Comparison of ENCODE assay signal across 7 cellular contexts in genomic region chr5:179762781-179763176, GRCh38. TPM values are rescaled to one million over a fixed set of nuclear protein-coding genes. Genes with fewer than 3 reads are reported as not detected.
DNase-seq lines count a peak whose midpoint lies in the region; ATAC-seq and TF ChIP-seq lines count a peak whose summit lies in the region.

No MANE protein-coding gene starts in this region.

- H3K27ac ChIP-seq in HCT116 (ENCODE audit: low read depth, low read length) (peak overlapping the region; percentile 50; the same call in 1 of the 2 replicates), SK-N-SH (ENCODE audit: low read depth in 2 of 2, low read length in 1 of 2) (peak overlapping the region; percentile 41 to 88; a peak in 3 of 4 replicates), smooth muscle cell (ENCODE audit: low read depth) (peak overlapping the region; percentile 94), Peyer's patch (peak overlapping the region in 2 of 4 donors; percentile 36 to 68)

- BruUV-seq in HCT116 (replicated peaks; lab: Mats Ljungman, UMichigan): no TSS peak

- peak; percentile 44 for ATAC-seq in HCT116

- intact Hi-C loops in HCT116 (cut with micrococcal nuclease): loop anchor here (2.0 to 10.0 kb wide), 3 partner anchors 32 to 222 kb away; no protein-coding TSS in a partner anchor

- RAD21 ChIA-PET in HCT116 (lab: Charles Lee; ENCODE audit: low non-redundant PET in 1 of 2, low total read pairs in 2 of 2, uncharacterized antibody in 2 of 2, unreplicated experiment in 2 of 2): no interaction called here

- H3K9ac ChIP-seq in HCT116 (ENCODE audit: low read length) (no peak overlapping the region), SK-N-SH (no peak overlapping the region), smooth muscle cell (ENCODE audit: low read depth) (no peak overlapping the region)

- no peak for TF ChIP-seq EP300 in SK-N-SH (IDR thresholded peaks at IDR 0.05; ENCODE audit: borderline replicate concordance in 1 of 2, low read depth in 1 of 2, low read length in 1 of 2)

- WGBS in SK-N-SH (ENCODE audit: low lambda C conversion rate): 20% methylated on average over 3 of the region's 3 CpGs
- WGBS in smooth muscle cell (ENCODE audit: low lambda C conversion rate): 23% methylated on average over 3 of the region's 3 CpGs

- no peak for TF ChIP-seq POLR2A in HCT116 (IDR thresholded peaks at IDR 0.05; ENCODE audit: borderline replicate concordance, extremely low read depth, insufficient read depth, insufficient read length)
- TF ChIP-seq POLR2A in Peyer's patch (IDR thresholded peaks at IDR 0.05): no peak

- H3K4me3 ChIP-seq in HCT116 (replicated peaks in 1 of 2; ENCODE audit: low read depth in 1 of 2, low read length in 2 of 2): no peak overlapping the region
- peak overlapping the region in 1 of 2 experiments; percentile 34; a peak in 1 of 4 replicates for H3K4me3 ChIP-seq in SK-N-SH (ENCODE audit: low read depth in 2 of 2, low read length in 1 of 2)
- no peak overlapping the region for H3K4me3 ChIP-seq in foreskin fibroblast (ENCODE audit: low read depth in 1 of 2, low read length in 2 of 2)
- no peak overlapping the region for H3K4me3 ChIP-seq in smooth muscle cell
- H3K4me3 ChIP-seq in Peyer's patch: no peak overlapping the region

- H3K27me3 ChIP-seq in HCT116 (ENCODE audit: insufficient read depth, low read length) (no peaks in the 10 kb centered on the region), SK-N-SH (ENCODE audit: insufficient read depth) (no peaks in the 10 kb centered on the region), smooth muscle cell (ENCODE audit: low read depth) (no peaks in the 10 kb centered on the region), Peyer's patch (no peaks in the 10 kb centered on the region)

- POLR2A ChIA-PET in HCT116 (lab: Charles Lee) (interaction anchor here (1.2 kb wide), 1 partner anchor 139 kb away, joined by 4 read pairs; the partner anchor contains the start of gene HNRNPH1), SK-N-SH (lab: Yijun Ruan, JAX) (interaction anchor here (1.0 kb wide), 1 partner anchor 31 kb away, joined by 3 read pairs; the partner anchor contains the start of gene LTC4S)

- H3K4me1 ChIP-seq in HCT116 (ENCODE audit: control insufficient read depth in 1 of 2, insufficient read depth in 2 of 2, low read length in 2 of 2): peaks cover 11 to 47% of the 10 kb centered on the region in 2 experiments
- peaks cover 38 to 54% of the 10 kb centered on the region in 2 experiments for H3K4me1 ChIP-seq in SK-N-SH (ENCODE audit: control insufficient read depth in 1 of 2, insufficient read depth in 2 of 2, low read depth in 1 of 2, low read length in 1 of 2)
- peaks cover 25% of the 10 kb centered on the region for H3K4me1 ChIP-seq in smooth muscle cell (ENCODE audit: low read depth)
- H3K4me1 ChIP-seq in Peyer's patch: peaks cover 0 to 77% (median 10%) of the 10 kb centered on the region in 4 donors

- H3K4me2 ChIP-seq in HCT116 (ENCODE audit: low read length) (peak overlapping the region; percentile 48), SK-N-SH (peak overlapping the region; percentile 70), smooth muscle cell (peak overlapping the region; percentile 29)

- H3F3A ChIP-seq in SK-N-SH (replicated peaks; ENCODE audit: insufficient read depth) (peaks cover 44% of the 10 kb centered on the region), smooth muscle cell (ENCODE audit: low read depth) (peaks cover 26% of the 10 kb centered on the region)

- TF ChIP-seq CTCF in HCT116 (IDR thresholded peaks at IDR 0.05 in 2 of 3, conservative IDR thresholded peaks at IDR 0.05 in 1 of 3; ENCODE audit: borderline replicate concordance in 1 of 3, insufficient read depth in 1 of 3, low read depth in 2 of 3, low read length in 2 of 3): no peak
- TF ChIP-seq CTCF in SK-N-SH (IDR thresholded peaks at IDR 0.05): no peak
- no peak for TF ChIP-seq CTCF in foreskin fibroblast (IDR thresholded peaks at IDR 0.05; ENCODE audit: low read depth, low read length)
- no peak for TF ChIP-seq CTCF in smooth muscle cell (IDR thresholded peaks at IDR 0.05; ENCODE audit: borderline replicate concordance, insufficient read depth, poor library complexity, severe bottlenecking)
- no peak for TF ChIP-seq CTCF in Peyer's patch (IDR thresholded peaks at IDR 0.05)

- H3K9me3 ChIP-seq in HCT116 (ENCODE audit: control insufficient read depth in 1 of 2, insufficient read depth in 1 of 2, low read depth in 1 of 2, low read length in 2 of 2) (no peaks in the 10 kb centered on the region), SK-N-SH (no peaks in the 10 kb centered on the region), smooth muscle cell (replicated peaks; ENCODE audit: low read depth) (no peaks in the 10 kb centered on the region), Peyer's patch (no peaks in the 10 kb centered on the region)

- peaks cover 81% of the 10 kb centered on the region for H3K79me2 ChIP-seq in HCT116 (ENCODE audit: insufficient read depth, low read length)
- H3K79me2 ChIP-seq in SK-N-SH (ENCODE audit: insufficient read depth): peaks cover 74% of the 10 kb centered on the region
- H3K79me2 ChIP-seq in smooth muscle cell (ENCODE audit: low read depth): peaks cover 56% of the 10 kb centered on the region

- no peak for TF ChIP-seq RAD21 in HCT116 (IDR thresholded peaks at IDR 0.05; ENCODE audit: low read depth)
- no peak for TF ChIP-seq RAD21 in SK-N-SH (IDR thresholded peaks at IDR 0.05; ENCODE audit: low read length)

- H3K9me2 ChIP-seq in HCT116 (ENCODE audit: insufficient read depth): no peaks in the 10 kb centered on the region
- no peaks in the 10 kb centered on the region for H3K9me2 ChIP-seq in SK-N-SH

- CTCF ChIA-PET in HCT116 (lab: Charles Lee): interaction anchor here (0.8 to 1.7 kb wide), 8 partner anchors 8 to 329 kb away, joined by 3 to 6 read pairs (median 4); partner anchors contain the start of gene MAML1
- CTCF ChIA-PET in SK-N-SH (lab: Yijun Ruan, JAX): interaction anchor here (0.6 to 3.1 kb wide), 29 partner anchors 9 to 149 kb away, joined by 3 to 67 read pairs (median 4); partner anchors contain the start of gene LTC4S

- peaks cover 11 to 17% of the 10 kb centered on the region in 2 experiments; a peak in 3 of 4 replicates for H3K36me3 ChIP-seq in HCT116 (ENCODE audit: control insufficient read depth in 1 of 2, insufficient read depth in 2 of 2, low read length in 2 of 2)
- H3K36me3 ChIP-seq in SK-N-SH (replicated peaks in 1 of 2; ENCODE audit: control insufficient read depth in 1 of 2, insufficient read depth in 2 of 2, low read length in 1 of 2): peaks cover 7 to 10% of the 10 kb centered on the region in 2 experiments
- no peaks in the 10 kb centered on the region for H3K36me3 ChIP-seq in smooth muscle cell (ENCODE audit: low read depth)
- peaks cover 0 to 21% (median 0%) of the 10 kb centered on the region in 3 donors for H3K36me3 ChIP-seq in Peyer's patch

- H4K20me1 ChIP-seq in HCT116 (ENCODE audit: insufficient read depth) (peaks cover 9% of the 10 kb centered on the region; the same call in 1 of the 2 replicates), SK-N-SH (ENCODE audit: insufficient read depth) (peaks cover 52% of the 10 kb centered on the region), smooth muscle cell (ENCODE audit: low read depth) (peaks cover 98% of the 10 kb centered on the region)

- DNase-seq in HCT116 (ENCODE audit: low read depth, low spot score) (no peak), SK-N-SH (no peak), foreskin fibroblast (peak; percentile 66 to 80), smooth muscle cell (lab: John Stamatoyannopoulos, UW; ENCODE audit: unreplicated experiment) (no peak), NCI-H748 treated with DMSO at 0.1 percent for 48 hours (lab: John Stamatoyannopoulos, UW) (no peak), Peyer's patch (no peak)
- DNase-seq in activated CD4-positive, CD25-positive, alpha-beta regulatory T cell (lab: John Stamatoyannopoulos, UW): no peak

- H2AFZ ChIP-seq in HCT116 (ENCODE audit: low read depth, low read length, poor library complexity, severe bottlenecking) (no peak overlapping the region), SK-N-SH (ENCODE audit: low read depth) (no peak overlapping the region), smooth muscle cell (ENCODE audit: low read depth) (no peak overlapping the region)

TF ChIP-seq in SK-N-SH, 30 proteins besides CTCF, POLR2A, EP300 and RAD21 (continues in another document):
- TF ChIP-seq FOXJ3 (CRISPR knock-in tag; IDR thresholded peaks at IDR 0.05) (no peak), TCF12 (IDR thresholded peaks at IDR 0.05) (peak; percentile 17)
- TF ChIP-seq, protein P1, sequence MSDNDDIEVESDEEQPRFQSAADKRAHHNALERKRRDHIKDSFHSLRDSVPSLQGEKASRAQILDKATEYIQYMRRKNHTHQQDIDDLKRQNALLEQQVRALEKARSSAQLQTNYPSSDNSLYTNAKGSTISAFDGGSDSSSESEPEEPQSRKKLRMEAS (IDR thresholded peaks at IDR 0.05; ENCODE audit: low read depth): no peak

RNA-seq across cellular contexts. Expression of gene MAML1, which starts 30.2 kb away (rescaled TPM):
- total RNA-seq in HCT116 (2021; ENCODE audit: unreplicated experiment): 29.5 TPM
- polyA plus RNA-seq in HCT116 (2012): 24.3 and 27.2 TPM in 2 replicates
- 4.4 and 8.1 TPM in 2 replicates for polyA plus RNA-seq in SK-N-SH (2012; rRNA removed)
- 4.1 and 5.5 TPM in 2 replicates for polyA plus RNA-seq in SK-N-SH (2012; cell fraction: cytosol; rRNA removed)
- 11.6 and 12.4 TPM in 2 replicates for polyA plus RNA-seq in SK-N-SH (2012; cell fraction: nucleus; rRNA removed)
- 11.5 and 14.4 TPM in 2 replicates for total RNA-seq in smooth muscle cell
- 9.9 and 12.1 TPM in 2 replicates for polyA plus RNA-seq in smooth muscle cell
- 10 to 100 TPM; 29.6 to 43.1 (median 37.3) TPM for total RNA-seq in Peyer's patch

RNA-seq across cellular contexts. Expression of gene LTC4S, which starts 31.0 kb away (rescaled TPM):
- total RNA-seq in HCT116 (2021; ENCODE audit: unreplicated experiment) (5.0 TPM), smooth muscle cell (not detected in 2 replicates), Peyer's patch (10 to 100 TPM in 1 of 4 donors, 1 to 10 TPM in 2, not detected in 1; 1.9 to 12.4 (median 3.6) TPM)
- polyA plus RNA-seq in HCT116 (2012): 0.85 and 1.5 TPM in 2 replicates
- polyA plus RNA-seq in SK-N-SH (2012; rRNA removed) (0.34 and 0.43 TPM in 2 replicates), smooth muscle cell (0.83 TPM in 1 of 2 replicates, not detected in the other)
- polyA plus RNA-seq in SK-N-SH (2012; cell fraction: cytosol; rRNA removed): 0.14 TPM in 1 of 2 replicates, not detected in the other
- 0.67 and 0.75 TPM in 2 replicates for polyA plus RNA-seq in SK-N-SH (2012; cell fraction: nucleus; rRNA removed)

RNA-seq across cellular contexts. Expression of gene MGAT4B, which starts 43.9 kb away (rescaled TPM):
- total RNA-seq in HCT116 (2021; ENCODE audit: unreplicated experiment) (148 TPM), smooth muscle cell (60.0 and 60.6 TPM in 2 replicates), Peyer's patch (1,000 to 10,000 TPM in 2 of 4 donors, 100 to 1,000 TPM in 2; 366 to 1,291 (median 1,007) TPM)
- 85.4 and 95.3 TPM in 2 replicates for polyA plus RNA-seq in HCT116 (2012)
- polyA plus RNA-seq in SK-N-SH (2012; rRNA removed) (174 and 190 TPM in 2 replicates), smooth muscle cell (121 and 140 TPM in 2 replicates)
- polyA plus RNA-seq in SK-N-SH (2012; cell fraction: cytosol; rRNA removed): 120 and 170 TPM in 2 replicates
- 434 and 545 TPM in 2 replicates for polyA plus RNA-seq in SK-N-SH (2012; cell fraction: nucleus; rRNA removed)

RNA-seq across cellular contexts. Expression of gene SQSTM1, which starts 57.9 kb away (rescaled TPM):
- total RNA-seq in HCT116 (2021; ENCODE audit: unreplicated experiment) (299 TPM), smooth muscle cell (114 and 129 TPM in 2 replicates), Peyer's patch (100 to 1,000 TPM; 287 to 417 (median 348) TPM)
- 298 and 317 TPM in 2 replicates for polyA plus RNA-seq in HCT116 (2012)
- polyA plus RNA-seq in SK-N-SH (2012; rRNA removed) (181 and 185 TPM in 2 replicates), smooth muscle cell (159 and 262 TPM in 2 replicates)
- polyA plus RNA-seq in SK-N-SH (2012; cell fraction: cytosol; rRNA removed): 98.5 and 121 TPM in 2 replicates
- polyA plus RNA-seq in SK-N-SH (2012; cell fraction: nucleus; rRNA removed): 413 and 442 TPM in 2 replicates

Comparison
In these comparisons a context has a peak if more than half of its experiments do, and no peak if none do; other contexts are left out.
1. DNase-seq: peak in foreskin fibroblast (2 of 2); none in HCT116 (single experiment), SK-N-SH (single experiment), smooth muscle cell (single experiment), NCI-H748 treated with DMSO at 0.1 percent for 48 hours (single experiment), Peyer's patch (0 of 3) and activated CD4-positive, CD25-positive, alpha-beta regulatory T cell (0 of 4).
2. Of the 11 proteins assayed by ChIP-seq in both SK-N-SH and HCT116: peak only in SK-N-SH: JUND; only in HCT116: none; in both: none; in neither: 10.
3. Peak in every context shown above with its lines, with median percentiles within 50 percentile points of each other: H3K4me2 ChIP-seq.